Comparison of ENCODE assay signal across 28 cellular contexts in genomic region chr2:226387499-226387942, GRCh38.
"Had no signal": no experiment of that assay in that cellular context is flagged by ENCODE, and none has a peak within 500 bp of the region (broad histone marks: within the 10 kb centered on the region; RNA-seq: fewer than 3 reads in every experiment).

No MANE protein-coding gene starts in this region.

- H3K27ac ChIP-seq: adrenal gland, body of pancreas, cardiac muscle cell, colonic mucosa, heart right ventricle, left lung, neutrophil, suprapubic skin, tibial artery, upper lobe of right lung, VCaP had no signal

- H3K36me3 ChIP-seq: adrenal gland, cardiac muscle cell, colonic mucosa, heart right ventricle, left lung, neutrophil, suprapubic skin, tibial artery, upper lobe of right lung had no signal

- DNase-seq: activated CD4-positive, alpha-beta T cell treated with anti-CD3 and anti-CD28 coated beads for 4 hours; activated CD4-positive, alpha-beta T cell treated with anti-CD3 and anti-CD28 coated beads, Interleukin-2, amount 50 U/mL, for 4 hours; activated naive CD4-positive, alpha-beta T cell; activated naive CD8-positive, alpha-beta T cell treated with anti-CD3 and anti-CD28 coated beads for 36 hours; activated T-cell treated with anti-CD3 and anti-CD28 coated beads for 4 hours; activated T-cell treated with anti-CD3 and anti-CD28 coated beads, Interleukin-2, amount 50 U/mL, for 72 hours; adrenal gland; aorta; body of pancreas; cerebellar nuclear complex; colonic mucosa; effector CD8-positive, alpha-beta T cell; heart right ventricle; kidney glomerular epithelial cell; left lung; mesendoderm; stimulated activated CD4-positive, alpha-beta T cell treated with anti-CD3 and anti-CD28 coated beads, Interleukin-1b, Interleukin-23, amount 100 ng/mL, for 48 hours; stimulated activated naive B cell treated with anti-CD40 and anti-IgM and Interleukin-4, amounts not matched to agents 10 μg/mL and 1 μg/mL and 100 μg/mL, for 72 hours; T-helper 9 cell; tibial artery; upper lobe of right lung had no signal

- H3K4me1 ChIP-seq: adrenal gland, body of pancreas, colonic mucosa, heart right ventricle, left lung, suprapubic skin, tibial artery, upper lobe of right lung had no signal

- H3K9me3 ChIP-seq: adrenal gland, body of pancreas, colonic mucosa, heart right ventricle, left lung, neutrophil, suprapubic skin, upper lobe of right lung had no signal

- H3K4me3 ChIP-seq: adrenal gland, body of pancreas, cardiac muscle cell, colonic mucosa, heart right ventricle, left lung, lung, smooth muscle cell, suprapubic skin, tibial artery, upper lobe of right lung had no signal

- H3K27me3 ChIP-seq: adrenal gland, body of pancreas, cardiac muscle cell, colonic mucosa, heart right ventricle, left lung, neutrophil, suprapubic skin, tibial artery, upper lobe of right lung had no signal

- H3K4me2 ChIP-seq: smooth muscle cell had no signal

- ATAC-seq: activated T-cell treated with anti-CD3 and anti-CD28 coated beads, Interleukin-2, amount 50 U/mL, for 72 hours; body of pancreas; heart right ventricle; left lung; sciatic nerve; stimulated activated naive B cell treated with anti-CD40 and anti-IgM and Interleukin-4, amounts not matched to agents 10 μg/mL and 1 μg/mL and 100 μg/mL, for 72 hours; upper lobe of right lung had no signal
